17 cellular contexts compared by ENCODE assay signal in the genomic region with DNA sequence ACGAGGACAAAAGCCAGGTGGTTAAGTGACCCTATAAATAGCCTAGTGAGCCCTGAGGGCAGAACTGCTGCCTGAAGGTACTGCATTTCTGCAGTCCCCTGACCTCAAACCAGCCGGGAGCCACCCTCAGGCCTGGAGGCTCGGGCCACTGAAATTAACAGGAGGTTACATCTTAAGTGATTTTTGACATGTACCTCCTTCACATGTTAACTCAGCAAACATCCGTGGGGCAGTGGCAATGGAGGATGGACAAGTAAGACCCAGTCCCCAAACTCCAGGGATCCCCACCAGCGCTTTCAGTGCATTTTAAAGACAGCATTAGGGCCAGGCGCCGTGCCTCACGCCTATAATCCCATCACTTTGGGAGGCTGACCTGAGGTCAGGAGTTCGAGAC. TPM values are rescaled to one million over a fixed set of nuclear protein-coding genes. Genes with fewer than 3 reads are reported as not detected.
DNase-seq lines count a peak whose midpoint lies in the region; ATAC-seq and TF ChIP-seq lines count a peak whose summit lies in the region.
"Had no signal": no experiment of that assay in that cellular context is flagged by ENCODE, and none has a peak within 500 bp of the region (broad histone marks: within the 10 kb centered on the region; RNA-seq: fewer than 3 reads in every experiment).

No MANE protein-coding gene starts in this region.

- H3K4me1 ChIP-seq in right atrium auricular region (peaks cover 0 to 17% of the 10 kb centered on the region in 2 donors), endodermal cell (ENCODE audit: control insufficient read depth, insufficient read depth, low read length) (no peaks in the 10 kb centered on the region)
- H3K4me1 ChIP-seq: foreskin keratinocyte had no signal

- H3K4me3 ChIP-seq in right atrium auricular region (no peak overlapping the region), endodermal cell (ENCODE audit: low read length) (no peak overlapping the region)
- H3K4me3 ChIP-seq: SK-N-MC had no signal

- peaks cover 51% of the 10 kb centered on the region for H3K4me1 Mint-ChIP-seq in T-helper 17 cell
- no peaks in the 10 kb centered on the region for H3K4me1 Mint-ChIP-seq in endodermal cell
- H3K4me1 Mint-ChIP-seq: neural crest cell had no signal

- H3K36me3 ChIP-seq in right atrium auricular region (no peaks in the 10 kb centered on the region), endodermal cell (ENCODE audit: control insufficient read depth, insufficient read depth, low read length) (no peaks in the 10 kb centered on the region)

- WGBS in endodermal cell (ENCODE audit: insufficient coverage in 1 of 2, insufficient read length in 1 of 2), 2 experiments: 78 to 94% methylated on average over 7 to 9 of the region's 9 CpGs

- no peaks in the 10 kb centered on the region for H3K27me3 Mint-ChIP-seq in T-helper 17 cell
- H3K27me3 Mint-ChIP-seq in endodermal cell (ENCODE audit: insufficient read depth): peaks cover 16% of the 10 kb centered on the region

- TF ChIP-seq CTCF in right atrium auricular region (IDR thresholded peaks at IDR 0.05): no peak
- TF ChIP-seq CTCF in endodermal cell (conservative IDR thresholded peaks at IDR 0.05): no peak

- H3K9ac ChIP-seq in endodermal cell (ENCODE audit: extremely low read depth, low read length, poor library complexity, severe bottlenecking): no peak overlapping the region

- H3K9me3 ChIP-seq in right atrium auricular region (no peaks in the 10 kb centered on the region), T-helper 17 cell (ENCODE audit: control insufficient read depth, low read length, poor library complexity, severe bottlenecking) (no peaks in the 10 kb centered on the region), endodermal cell (ENCODE audit: control insufficient read depth, low read length) (no peaks in the 10 kb centered on the region)

- intact Hi-C loops in Right ventricle myocardium superior (cut with DNase I): loop anchor here (5.0 kb wide), 1 partner anchor 521 kb away; no protein-coding TSS in a partner anchor

- ATAC-seq in Right ventricle myocardium superior (ENCODE audit: poor library complexity): peak; percentile 79
- ATAC-seq in T-helper 17 cell: no peak
- no peak for ATAC-seq in HG03039 (IDR thresholded peaks at IDR 0.05; ENCODE audit: unreplicated experiment)
- ATAC-seq: foreskin keratinocyte, right cardiac atrium had no signal

- no peak for DNase-seq in Right ventricle myocardium superior
- no peak for DNase-seq in right atrium auricular region (ENCODE audit: low spot score)
- DNase-seq in T-helper 17 cell: no peak
- peak; percentile 28 for DNase-seq in endodermal cell
- DNase-seq in stimulated activated CD4-positive, alpha-beta T cell treated with anti-CD3 and anti-CD28 coated beads, Interleukin-4, amount 100 ng/mL, for 1 hour: no peak
- no peak for DNase-seq in hypothalamus (lab: John Stamatoyannopoulos, UW)
- DNase-seq in middle frontal gyrus (ENCODE audit: extremely low spot score, low spot score): no peak
- DNase-seq: DMS153, foreskin keratinocyte, Kasumi-1, NCI-H187 treated with DMSO at 0.1 percent for 48 hours, NCI-H510A had no signal

- no peaks in the 10 kb centered on the region for H3K9me3 Mint-ChIP-seq in endodermal cell
- H3K9me3 Mint-ChIP-seq: neural crest cell had no signal

- H3K27ac ChIP-seq in right atrium auricular region (no peak overlapping the region), endodermal cell (ENCODE audit: low read depth, low read length) (no peak overlapping the region)
- H3K27ac ChIP-seq: foreskin keratinocyte, SK-N-MC had no signal

- peak overlapping the region; percentile 99 for H3K27ac Mint-ChIP-seq in T-helper 17 cell
- H3K27ac Mint-ChIP-seq in endodermal cell: no peak overlapping the region

- H3K36me3 Mint-ChIP-seq in T-helper 17 cell (ENCODE audit: low read depth): peaks cover 2% of the 10 kb centered on the region
- no peaks in the 10 kb centered on the region for H3K36me3 Mint-ChIP-seq in endodermal cell (ENCODE audit: low read depth)

- H3K27me3 ChIP-seq in right atrium auricular region (no peaks in the 10 kb centered on the region), endodermal cell (ENCODE audit: control insufficient read depth, insufficient read depth, low read length, poor library complexity, severe bottlenecking) (no peaks in the 10 kb centered on the region)
- H3K27me3 ChIP-seq: foreskin keratinocyte had no signal

- no peak overlapping the region for H3K4me3 Mint-ChIP-seq in T-helper 17 cell
- H3K4me3 Mint-ChIP-seq in endodermal cell: no peak overlapping the region
- H3K4me3 Mint-ChIP-seq: neural crest cell had no signal

RNA-seq across cellular contexts. Expression of a gene that starts 26.2 kb away (rescaled TPM):
- total RNA-seq in Right ventricle myocardium superior: 5.0 TPM
- total RNA-seq in right atrium auricular region: 1 to 10 TPM; 1.9 to 2.3 TPM
- total RNA-seq in T-helper 17 cell: 100 to 1,000 TPM; 115 to 129 TPM
- 1 to 10 TPM in 1 of 2 donors, under 1 TPM in 1; 0.29 to 1.5 TPM for total RNA-seq in endodermal cell
- polyA plus RNA-seq in endodermal cell (2013, experiment 1 of 2): 0.82 TPM
- polyA plus RNA-seq in endodermal cell (2013, experiment 2 of 2): 0.58 TPM
- total RNA-seq: endothelial cell of umbilical vein had no signal
- polyA plus RNA-seq: endothelial cell of umbilical vein had no signal

RNA-seq across cellular contexts. Expression of a gene that starts 49.8 kb away (rescaled TPM):
- total RNA-seq in Right ventricle myocardium superior (85.2 TPM), right atrium auricular region (100 to 1,000 TPM; 191 to 361 TPM), T-helper 17 cell (10 to 100 TPM; 10.6 to 11.0 TPM), endodermal cell (100 to 1,000 TPM; 188 to 211 TPM)
- polyA plus RNA-seq in endodermal cell (2013, experiment 1 of 2): 230 TPM
- 213 TPM for polyA plus RNA-seq in endodermal cell (2013, experiment 2 of 2)

Comparison
In these comparisons a context has a peak if more than half of its experiments do, and no peak if none do; other contexts are left out.
1. RNA of a gene that starts 26.2 kb away (total RNA-seq): 115 to 129 TPM in T-helper 17 cell; 5.0 TPM in Right ventricle myocardium superior (single experiment), 1.9 to 2.3 TPM in right atrium auricular region and 0.29 to 1.5 TPM in endodermal cell; every median in the first group is over 10 times any median in the second.